Comparison of ENCODE assay signal across 20 cellular contexts in the genomic region with DNA sequence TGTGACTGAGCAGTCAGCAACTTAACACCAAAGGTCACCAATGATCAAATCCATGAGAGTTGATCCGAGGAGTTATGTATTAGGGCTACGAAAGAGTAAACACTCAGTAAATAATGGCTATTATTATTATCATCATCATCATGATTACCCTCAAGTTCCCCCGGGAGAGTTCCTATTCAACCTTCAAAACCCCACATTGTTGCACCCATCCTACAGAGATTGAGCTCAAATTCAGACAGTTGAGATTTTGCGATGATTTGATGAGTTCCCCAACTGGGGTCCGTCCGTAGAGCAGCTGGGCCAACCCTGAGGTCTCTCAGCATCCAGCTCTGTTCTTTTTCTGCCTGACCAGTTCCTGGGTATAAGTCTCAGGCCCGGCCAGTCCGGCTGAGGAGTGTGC. TPM values are rescaled to one million over a fixed set of nuclear protein-coding genes. Genes with fewer than 3 reads are reported as not detected.
"Had no signal": no experiment of that assay in that cellular context is flagged by ENCODE, and none has a peak within 500 bp of the region (broad histone marks: within the 10 kb centered on the region; RNA-seq: fewer than 3 reads in every experiment).

No MANE protein-coding gene starts in this region.

RNA-seq across cellular contexts. Expression of a gene that starts 1.4 kb away (rescaled TPM):
- total RNA-seq: dermis microvascular lymphatic vessel endothelial cell; endodermal cell; esophagus mucosa; esophagus squamous epithelium; gastrocnemius medialis; glomerular endothelial cell; heart right ventricle; left cardiac atrium; left lung; left ventricle myocardium superior; lower lobe of right lung; lung microvascular endothelial cell; mesenteric fat pad; mesothelial cell of epicardium; mucosa of descending colon; myocyte; naive thymus-derived CD8-positive, alpha-beta T cell had no signal
- polyA plus RNA-seq: heart right ventricle; keratinocyte; naive thymus-derived CD8-positive, alpha-beta T cell had no signal

RNA-seq across cellular contexts. Expression of a gene that starts 5.5 kb away (rescaled TPM):
- total RNA-seq: dermis microvascular lymphatic vessel endothelial cell; esophagus mucosa; gastrocnemius medialis; glomerular endothelial cell; heart right ventricle; kidney epithelial cell; left cardiac atrium; left ventricle myocardium superior; lower leg skin; lower lobe of right lung; lung microvascular endothelial cell; mesenteric fat pad; mucosa of descending colon; myocyte; naive thymus-derived CD8-positive, alpha-beta T cell had no signal
- polyA plus RNA-seq: heart right ventricle; naive thymus-derived CD8-positive, alpha-beta T cell had no signal

RNA-seq across cellular contexts. Expression of a gene that starts 6.4 kb away (rescaled TPM):
- total RNA-seq: dermis microvascular lymphatic vessel endothelial cell; esophagus mucosa; esophagus squamous epithelium; gastrocnemius medialis; glomerular endothelial cell; heart right ventricle; left cardiac atrium; left lung; left ventricle myocardium superior; lower leg skin; lower lobe of right lung; lung microvascular endothelial cell; mesenteric fat pad; mucosa of descending colon; myocyte; naive thymus-derived CD8-positive, alpha-beta T cell had no signal
- polyA plus RNA-seq: heart right ventricle; keratinocyte; naive thymus-derived CD8-positive, alpha-beta T cell had no signal

RNA-seq across cellular contexts. Expression of a gene that starts 10.8 kb away (rescaled TPM):
- total RNA-seq: dermis microvascular lymphatic vessel endothelial cell; endodermal cell; esophagus mucosa; esophagus squamous epithelium; gastrocnemius medialis; glomerular endothelial cell; heart right ventricle; left cardiac atrium; left lung; left ventricle myocardium superior; lower leg skin; lower lobe of right lung; lung microvascular endothelial cell; mesenteric fat pad; mesothelial cell of epicardium; mucosa of descending colon; myocyte; naive thymus-derived CD8-positive, alpha-beta T cell had no signal
- polyA plus RNA-seq: heart right ventricle; keratinocyte; naive thymus-derived CD8-positive, alpha-beta T cell had no signal

RNA-seq across cellular contexts. Expression of a gene that starts 14.0 kb away (rescaled TPM):
- total RNA-seq: dermis microvascular lymphatic vessel endothelial cell; endodermal cell; esophagus mucosa; esophagus squamous epithelium; gastrocnemius medialis; glomerular endothelial cell; heart right ventricle; kidney epithelial cell; left cardiac atrium; left lung; left ventricle myocardium superior; lower leg skin; lower lobe of right lung; lung microvascular endothelial cell; mesenteric fat pad; mesothelial cell of epicardium; mucosa of descending colon; myocyte; naive thymus-derived CD8-positive, alpha-beta T cell had no signal
- polyA plus RNA-seq: heart right ventricle; keratinocyte; naive thymus-derived CD8-positive, alpha-beta T cell had no signal
